30 cellular contexts compared by ENCODE assay signal in the genomic region with DNA sequence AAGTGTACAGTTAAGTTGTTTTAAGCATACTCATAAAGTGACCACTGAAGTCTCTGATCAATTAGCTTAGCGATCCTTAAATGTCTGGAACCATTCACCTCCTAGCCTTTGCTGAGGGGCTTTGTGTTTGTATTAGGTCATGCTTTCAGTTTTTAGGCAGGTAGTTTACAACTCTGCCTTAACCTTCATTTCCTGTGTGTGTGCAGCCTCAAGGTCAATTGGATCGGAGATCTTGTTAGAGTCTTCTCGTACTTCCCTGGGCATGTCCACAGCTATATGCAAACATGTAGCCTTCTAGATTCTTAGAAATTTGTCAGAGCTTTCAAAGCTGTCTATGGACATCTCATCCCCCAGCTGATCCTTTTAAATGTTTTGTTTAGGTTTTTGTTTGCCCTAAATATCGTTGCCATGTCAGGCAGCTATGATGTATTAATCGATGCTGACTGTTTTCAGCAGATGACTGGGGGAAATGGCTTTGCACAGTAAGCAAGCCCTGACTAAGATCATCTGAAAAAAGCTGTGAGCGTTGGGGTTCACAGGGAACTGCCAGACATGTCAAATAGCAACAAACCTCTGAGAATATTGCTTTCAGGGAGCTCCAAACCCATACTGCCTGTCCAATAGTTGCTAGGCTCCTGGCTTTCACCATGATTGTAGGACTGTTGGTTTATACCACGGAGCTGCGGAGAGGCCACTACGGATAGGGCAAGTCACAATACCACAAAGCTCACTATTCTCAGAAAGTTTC. TPM values are rescaled to one million over a fixed set of nuclear protein-coding genes. Genes with fewer than 3 reads are reported as not detected.
A peak's percentile ranks its signal among the peaks of the same experiment; 100 is the strongest.
DNase-seq lines count a peak whose midpoint lies in the region; ATAC-seq and FAIRE-seq lines count a peak whose summit lies in the region.
"Had no signal": no experiment of that assay in that cellular context is flagged by ENCODE, and none has a peak within 500 bp of the region (broad histone marks: within the 10 kb centered on the region; RNA-seq: fewer than 3 reads in every experiment).

No MANE protein-coding gene starts in this region.

- POLR2A ChIA-PET in activated CD8-positive, alpha-beta T cell treated with anti-CD3 and anti-CD28 coated beads, Interleukin-2, amount 10 ng/mL, durations not matched to agents 7 days and 5 days (lab: Charles Lee) = interaction anchor here (1.1 kb wide), 2 partner anchors 110 to 420 kb away, joined by 3 to 4 read pairs; a partner anchor contains a TSS

- H3K27ac Mint-ChIP-seq in T-helper 1 cell treated with Interleukin-12 subunit alpha and Interleukin-12 subunit beta and Interleukin-4 antibody, amounts not matched to agents 30 μg/mL and 1 μg/mL, for 36 hours = peak overlapping the region; percentile 34
- no peak overlapping the region for H3K27ac Mint-ChIP-seq in activated naive CD4-positive, alpha-beta T cell treated with anti-CD3 and anti-CD28 coated beads, Interleukin-2, amount 50 U/mL, for 72 hours
- peak overlapping the region; percentile 73 for H3K27ac Mint-ChIP-seq in activated CD8-positive, alpha-beta T cell treated with anti-CD3 and anti-CD28 coated beads, Interleukin-2, amount 10 ng/mL, durations not matched to agents 7 days and 5 days
- H3K27ac Mint-ChIP-seq: activated T-helper 1 cell treated with anti-CD3 and anti-CD28 coated beads, Interleukin-12 subunit alpha, Interleukin-12 subunit beta, Interleukin-2, Interleukin-4 antibody, amounts not matched to agents 30 ng/mL and 10 ng/mL and 1 ng/mL, durations not matched to agents 14 hours and 24 hours and 36 hours; brain; GM23338; immature natural killer cell; memory B cell had no signal

- CTCF ChIA-PET in activated CD8-positive, alpha-beta T cell treated with anti-CD3 and anti-CD28 coated beads, Interleukin-2, amount 10 ng/mL, durations not matched to agents 7 days and 5 days (lab: Charles Lee) = interaction anchor here (0.6 to 3.0 kb wide), 8 partner anchors 9 to 472 kb away, joined by 3 to 11 read pairs (median 5); no protein-coding TSS in a partner anchor

- H3K36me3 Mint-ChIP-seq in T-helper 1 cell treated with Interleukin-12 subunit alpha and Interleukin-12 subunit beta and Interleukin-4 antibody, amounts not matched to agents 30 μg/mL and 1 μg/mL, for 36 hours (ENCODE audit: low read depth) = no peaks in the 10 kb centered on the region
- H3K36me3 Mint-ChIP-seq in activated naive CD4-positive, alpha-beta T cell treated with anti-CD3 and anti-CD28 coated beads, Interleukin-2, amount 50 U/mL, for 72 hours = peaks cover 0 to 5% of the 10 kb centered on the region in 2 donors
- no peaks in the 10 kb centered on the region for H3K36me3 Mint-ChIP-seq in activated CD8-positive, alpha-beta T cell treated with anti-CD3 and anti-CD28 coated beads, Interleukin-2, amount 10 ng/mL, durations not matched to agents 7 days and 5 days (ENCODE audit: low read depth)
- H3K36me3 Mint-ChIP-seq: brain, immature natural killer cell had no signal

- no peak overlapping the region for H3K27ac ChIP-seq in small intestine (ENCODE audit: low read depth in 1 of 2, low read length in 1 of 2)
- H3K27ac ChIP-seq: 22Rv1, adrenal gland, C4-2B, HL-60, SK-N-MC, tibial nerve, VCaP had no signal

- H3K9me3 ChIP-seq in small intestine (ENCODE audit: control insufficient read depth, low read depth) = no peaks in the 10 kb centered on the region
- H3K9me3 ChIP-seq: adrenal gland had no signal

- ATAC-seq in activated naive CD4-positive, alpha-beta T cell treated with anti-CD3 and anti-CD28 coated beads, Interleukin-2, amount 50 U/mL, for 72 hours = peak; percentile 64 to 88
- ATAC-seq in activated CD8-positive, alpha-beta T cell treated with anti-CD3 and anti-CD28 coated beads, Interleukin-2, amount 10 ng/mL, durations not matched to agents 7 days and 5 days = peak; percentile 83
- ATAC-seq in GM21515 (IDR thresholded peaks at IDR 0.05; ENCODE audit: unreplicated experiment) = no peak
- ATAC-seq: GM23338, left colon had no signal

- 58 to 69% (median 59%) methylated on average over 9 of the region's 9 CpGs for WGBS in small intestine, 3 donors

- no peaks in the 10 kb centered on the region for H3K9me3 Mint-ChIP-seq in T-helper 1 cell treated with Interleukin-12 subunit alpha and Interleukin-12 subunit beta and Interleukin-4 antibody, amounts not matched to agents 30 μg/mL and 1 μg/mL, for 36 hours
- no peaks in the 10 kb centered on the region for H3K9me3 Mint-ChIP-seq in activated naive CD4-positive, alpha-beta T cell treated with anti-CD3 and anti-CD28 coated beads, Interleukin-2, amount 50 U/mL, for 72 hours
- H3K9me3 Mint-ChIP-seq in activated CD8-positive, alpha-beta T cell treated with anti-CD3 and anti-CD28 coated beads, Interleukin-2, amount 10 ng/mL, durations not matched to agents 7 days and 5 days (ENCODE audit: insufficient read depth) = peaks cover 6% of the 10 kb centered on the region
- H3K9me3 Mint-ChIP-seq: memory B cell had no signal

- H3K27me3 ChIP-seq in small intestine (ENCODE audit: control insufficient read depth in 2 of 2, insufficient read depth in 2 of 2, low read length in 2 of 2) = no peaks in the 10 kb centered on the region
- H3K27me3 ChIP-seq: adrenal gland, tibial nerve had no signal

- no peak overlapping the region for H3K4me3 ChIP-seq in small intestine (ENCODE audit: low read depth in 1 of 2, low read length in 2 of 2)
- H3K4me3 ChIP-seq: adrenal gland, GM23338, SK-N-MC, tibial nerve had no signal

- H3K36me3 ChIP-seq in small intestine (ENCODE audit: control insufficient read depth in 2 of 2, insufficient read depth in 2 of 2, low read length in 2 of 2) = no peaks in the 10 kb centered on the region
- H3K36me3 ChIP-seq: adrenal gland, tibial nerve had no signal

- H3K4me1 Mint-ChIP-seq in T-helper 1 cell treated with Interleukin-12 subunit alpha and Interleukin-12 subunit beta and Interleukin-4 antibody, amounts not matched to agents 30 μg/mL and 1 μg/mL, for 36 hours (ENCODE audit: low read depth) = peaks cover 5% of the 10 kb centered on the region
- peaks cover 18% of the 10 kb centered on the region for H3K4me1 Mint-ChIP-seq in activated CD8-positive, alpha-beta T cell treated with anti-CD3 and anti-CD28 coated beads, Interleukin-2, amount 10 ng/mL, durations not matched to agents 7 days and 5 days (ENCODE audit: low read depth)
- H3K4me1 Mint-ChIP-seq: brain, GM23338, memory B cell had no signal

- H3K27me3 Mint-ChIP-seq in T-helper 1 cell treated with Interleukin-12 subunit alpha and Interleukin-12 subunit beta and Interleukin-4 antibody, amounts not matched to agents 30 μg/mL and 1 μg/mL, for 36 hours (ENCODE audit: low read depth) = peaks cover 6% of the 10 kb centered on the region
- H3K27me3 Mint-ChIP-seq in activated CD8-positive, alpha-beta T cell treated with anti-CD3 and anti-CD28 coated beads, Interleukin-2, amount 10 ng/mL, durations not matched to agents 7 days and 5 days (ENCODE audit: low read depth) = no peaks in the 10 kb centered on the region

- peak overlapping the region; percentile 23 for H3K4me3 Mint-ChIP-seq in T-helper 1 cell treated with Interleukin-12 subunit alpha and Interleukin-12 subunit beta and Interleukin-4 antibody, amounts not matched to agents 30 μg/mL and 1 μg/mL, for 36 hours
- peak overlapping the region; percentile 47 for H3K4me3 Mint-ChIP-seq in activated CD8-positive, alpha-beta T cell treated with anti-CD3 and anti-CD28 coated beads, Interleukin-2, amount 10 ng/mL, durations not matched to agents 7 days and 5 days
- H3K4me3 Mint-ChIP-seq: activated T-helper 1 cell treated with anti-CD3 and anti-CD28 coated beads, Interleukin-12 subunit alpha, Interleukin-12 subunit beta, Interleukin-2, Interleukin-4 antibody, amounts not matched to agents 30 ng/mL and 10 ng/mL and 1 ng/mL, durations not matched to agents 14 hours and 24 hours and 36 hours; brain; GM23338; immature natural killer cell; memory B cell had no signal

- H3K4me1 ChIP-seq in small intestine (ENCODE audit: control insufficient read depth in 2 of 2, insufficient read depth in 1 of 2, low read depth in 1 of 2, low read length in 1 of 2) = no peaks in the 10 kb centered on the region
- H3K4me1 ChIP-seq: adrenal gland, tibial nerve had no signal

- FAIRE-seq in small intestine (lab: Jason Lieb, UNC) = no peak
- FAIRE-seq: endothelial cell of umbilical vein, GM12891 had no signal

- DNase-seq in T-helper 1 cell (no peak), small intestine (peak; percentile 3), SW 1271 (lab: John Stamatoyannopoulos, UW) (no peak)
- DNase-seq in activated naive CD4-positive, alpha-beta T cell treated with anti-CD3 and anti-CD28 coated beads, Interleukin-2, amount 50 U/mL, for 72 hours (ENCODE audit: low spot score in 2 of 2) = no peak
- DNase-seq in activated naive CD4-positive, alpha-beta T cell treated with Interleukin-2 at 50 U/mL for 16 hours = no peak
- peak; percentile 39 for DNase-seq in activated CD8-positive, alpha-beta T cell treated with anti-CD3 and anti-CD28 coated beads, Interleukin-2, amount 10 ng/mL, durations not matched to agents 7 days and 5 days
- DNase-seq: adrenal gland, hypothalamus, immature natural killer cell, Kasumi-1, left colon, NCI-H1694, NCI-H2171, NCI-H510A had no signal

RNA-seq across cellular contexts. Expression of a gene that starts 45.6 kb away (rescaled TPM):
- total RNA-seq in activated naive CD4-positive, alpha-beta T cell treated with anti-CD3 and anti-CD28 coated beads, Interleukin-2, amount 50 U/mL, for 72 hours = not detected
- not detected for total RNA-seq in activated CD8-positive, alpha-beta T cell treated with anti-CD3 and anti-CD28 coated beads, Interleukin-2, amount 10 ng/mL, durations not matched to agents 7 days and 5 days
- polyA plus RNA-seq in small intestine = not detected
- total RNA-seq: activated CD8-positive, alpha-beta memory T cell treated with anti-CD3 and anti-CD28 coated beads for 36 hours; activated T-helper 1 cell treated with anti-CD3 and anti-CD28 coated beads, Interleukin-12 subunit alpha, Interleukin-12 subunit beta, Interleukin-2, Interleukin-4 antibody, amounts not matched to agents 30 ng/mL and 10 ng/mL and 1 ng/mL, durations not matched to agents 14 hours and 24 hours and 36 hours; cerebellum; endothelial cell of umbilical vein had no signal
- polyA plus RNA-seq: endothelial cell of umbilical vein, GM23338, immature natural killer cell had no signal

Comparison
In these comparisons a context has a peak if more than half of its experiments do, and no peak if none do; other contexts are left out.
1. H3K27ac Mint-ChIP-seq: peak in T-helper 1 cell treated with Interleukin-12 subunit alpha and Interleukin-12 subunit beta and Interleukin-4 antibody, amounts not matched to agents 30 μg/mL and 1 μg/mL, for 36 hours (single experiment) and activated CD8-positive, alpha-beta T cell treated with anti-CD3 and anti-CD28 coated beads, Interleukin-2, amount 10 ng/mL, durations not matched to agents 7 days and 5 days (single experiment); none in activated naive CD4-positive, alpha-beta T cell treated with anti-CD3 and anti-CD28 coated beads, Interleukin-2, amount 50 U/mL, for 72 hours (0 of 2).
2. DNase-seq: peak in activated CD8-positive, alpha-beta T cell treated with anti-CD3 and anti-CD28 coated beads, Interleukin-2, amount 10 ng/mL, durations not matched to agents 7 days and 5 days (single experiment) and small intestine (single experiment); none in T-helper 1 cell (0 of 5), activated naive CD4-positive, alpha-beta T cell treated with anti-CD3 and anti-CD28 coated beads, Interleukin-2, amount 50 U/mL, for 72 hours (0 of 2), activated naive CD4-positive, alpha-beta T cell treated with Interleukin-2 at 50 U/mL for 16 hours (single experiment) and SW 1271 (0 of 2).